Comparison of ENCODE assay signal across 31 cellular contexts in genomic region chr7:123296965-123297364, GRCh38.
"Had no signal": no experiment of that assay in that cellular context is flagged by ENCODE, and none has a peak within 500 bp of the region (broad histone marks: within the 10 kb centered on the region; RNA-seq: fewer than 3 reads in every experiment).

No MANE protein-coding gene starts in this region.

- DNase-seq: activated effector memory CD4-positive, alpha-beta T cell treated with anti-CD3 and anti-CD28 coated beads, Interleukin-2, amount 50 U/mL, for 16 hours; activated effector memory CD4-positive, alpha-beta T cell treated with Interleukin-2 at 50 U/mL for 16 hours; activated gamma-delta T cell; activated gamma-delta T cell treated with Interleukin-2 at 50 U/mL for 16 hours; activated naive CD4-positive, alpha-beta T cell; activated naive CD4-positive, alpha-beta T cell treated with anti-CD3 and anti-CD28 coated beads for 36 hours; activated naive CD4-positive, alpha-beta T cell treated with anti-CD3 and anti-CD28 coated beads, Interleukin-2, amount 10 ng/mL, durations not matched to agents 7 days and 5 days; activated naive CD4-positive, alpha-beta T cell treated with anti-CD3 and anti-CD28 coated beads, Interleukin-2, amount 50 U/mL, for 16 hours; activated naive CD4-positive, alpha-beta T cell treated with Interleukin-2 at 50 U/mL for 16 hours; activated naive CD8-positive, alpha-beta T cell treated with anti-CD3 and anti-CD28 coated beads for 36 hours; activated naive CD8-positive, alpha-beta T cell treated with anti-CD3 and anti-CD28 coated beads, Interleukin-2, amount 10 ng/mL, durations not matched to agents 7 days and 5 days; activated naive CD8-positive, alpha-beta T cell treated with anti-CD3 and anti-CD28 coated beads, Interleukin-2, amount 50 U/mL, for 24 hours; activated T-cell treated with anti-CD3 and anti-CD28 coated beads, Interleukin-2, amount 50 U/mL, for 1 hour; activated T-cell treated with anti-CD3 and anti-CD28 coated beads, Interleukin-2, amount 50 U/mL, for 24 hours; activated T-cell treated with anti-CD3 and anti-CD28 coated beads, Interleukin-2, amount 50 U/mL, for 4 hours; activated T-cell treated with anti-CD3 and anti-CD28 coated beads, Interleukin-2, amount 50 U/mL, for 48 hours; activated T-cell treated with anti-CD3 and anti-CD28 coated beads, Interleukin-2, amount 50 U/mL, for 72 hours; adrenal gland; amniotic stem cell; amygdala; anterior cingulate cortex; aorta; body of pancreas; brain microvascular endothelial cell; caudate nucleus; central memory CD4-positive, alpha-beta T cell; cerebellar nuclear complex had no signal

- H3K4me3 ChIP-seq: adrenal gland, ascending aorta, body of pancreas, breast epithelium, cardiac muscle cell had no signal

- H3K36me3 ChIP-seq: adrenal gland, ascending aorta, brain microvascular endothelial cell, breast epithelium, cardiac muscle cell had no signal

- FAIRE-seq: astrocyte had no signal

- H3K27me3 ChIP-seq: adrenal gland, ascending aorta, body of pancreas, brain microvascular endothelial cell, breast epithelium, cardiac muscle cell had no signal
